Comparison of ENCODE assay signal across 1 cellular context in the genomic region with DNA sequence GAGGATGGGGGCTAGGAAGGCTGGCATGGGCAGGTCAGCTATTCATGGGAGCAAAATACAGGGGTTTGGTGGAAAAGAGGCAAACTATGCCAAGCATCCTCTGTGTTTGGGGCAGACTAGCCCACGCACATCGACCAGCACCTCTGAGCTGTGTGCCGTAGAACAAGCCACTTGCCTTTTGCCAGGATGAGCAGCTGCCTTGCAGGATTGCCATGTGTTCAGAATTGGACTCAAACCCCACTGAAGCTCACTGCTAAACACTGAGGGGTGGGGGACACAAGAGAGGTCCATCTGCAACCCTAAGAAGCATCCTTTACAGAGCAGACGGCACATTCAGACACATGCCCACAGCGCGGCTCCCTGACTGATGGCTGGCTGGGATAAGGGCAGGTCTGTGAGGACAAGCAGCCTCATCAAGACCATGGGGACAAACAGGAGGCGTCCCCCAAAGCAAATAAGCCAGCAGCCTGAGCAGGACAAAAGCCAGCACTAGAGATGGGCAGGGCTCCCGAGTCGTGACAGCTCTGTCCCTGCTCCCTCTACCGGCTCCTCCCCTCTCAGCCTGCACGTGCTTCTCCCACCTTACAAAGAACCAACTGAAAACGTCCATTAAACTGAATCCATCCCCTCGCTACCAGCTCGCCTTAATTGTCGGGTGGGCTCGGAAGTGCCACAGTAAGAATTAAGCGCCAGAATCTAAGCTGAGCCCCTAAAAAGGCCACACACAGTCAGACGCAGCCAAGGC.
TF ChIP-seq lines count a peak whose summit lies in the region.

No MANE protein-coding gene starts in this region.

TF ChIP-seq in GM23338, 12 proteins besides CTCF, POLR2A, EP300 and RAD21 (continued from another document):
- TF ChIP-seq ZNF331 (CRISPR knock-in tag; IDR thresholded peaks at IDR 0.05; ENCODE audit: low read depth) (no peak), NANOG (IDR thresholded peaks at IDR 0.05; ENCODE audit: borderline replicate concordance) (no peak), ZNF114 (CRISPR knock-in tag; IDR thresholded peaks at IDR 0.05) (no peak), STAT1 (IDR thresholded peaks at IDR 0.05; ENCODE audit: unreplicated experiment) (no peak), POLR2AphosphoS5 (IDR thresholded peaks at IDR 0.05; ENCODE audit: low read depth) (no peak), JUNB (IDR thresholded peaks at IDR 0.05; ENCODE audit: unreplicated experiment) (no peak)
- TF ChIP-seq, protein P1, sequence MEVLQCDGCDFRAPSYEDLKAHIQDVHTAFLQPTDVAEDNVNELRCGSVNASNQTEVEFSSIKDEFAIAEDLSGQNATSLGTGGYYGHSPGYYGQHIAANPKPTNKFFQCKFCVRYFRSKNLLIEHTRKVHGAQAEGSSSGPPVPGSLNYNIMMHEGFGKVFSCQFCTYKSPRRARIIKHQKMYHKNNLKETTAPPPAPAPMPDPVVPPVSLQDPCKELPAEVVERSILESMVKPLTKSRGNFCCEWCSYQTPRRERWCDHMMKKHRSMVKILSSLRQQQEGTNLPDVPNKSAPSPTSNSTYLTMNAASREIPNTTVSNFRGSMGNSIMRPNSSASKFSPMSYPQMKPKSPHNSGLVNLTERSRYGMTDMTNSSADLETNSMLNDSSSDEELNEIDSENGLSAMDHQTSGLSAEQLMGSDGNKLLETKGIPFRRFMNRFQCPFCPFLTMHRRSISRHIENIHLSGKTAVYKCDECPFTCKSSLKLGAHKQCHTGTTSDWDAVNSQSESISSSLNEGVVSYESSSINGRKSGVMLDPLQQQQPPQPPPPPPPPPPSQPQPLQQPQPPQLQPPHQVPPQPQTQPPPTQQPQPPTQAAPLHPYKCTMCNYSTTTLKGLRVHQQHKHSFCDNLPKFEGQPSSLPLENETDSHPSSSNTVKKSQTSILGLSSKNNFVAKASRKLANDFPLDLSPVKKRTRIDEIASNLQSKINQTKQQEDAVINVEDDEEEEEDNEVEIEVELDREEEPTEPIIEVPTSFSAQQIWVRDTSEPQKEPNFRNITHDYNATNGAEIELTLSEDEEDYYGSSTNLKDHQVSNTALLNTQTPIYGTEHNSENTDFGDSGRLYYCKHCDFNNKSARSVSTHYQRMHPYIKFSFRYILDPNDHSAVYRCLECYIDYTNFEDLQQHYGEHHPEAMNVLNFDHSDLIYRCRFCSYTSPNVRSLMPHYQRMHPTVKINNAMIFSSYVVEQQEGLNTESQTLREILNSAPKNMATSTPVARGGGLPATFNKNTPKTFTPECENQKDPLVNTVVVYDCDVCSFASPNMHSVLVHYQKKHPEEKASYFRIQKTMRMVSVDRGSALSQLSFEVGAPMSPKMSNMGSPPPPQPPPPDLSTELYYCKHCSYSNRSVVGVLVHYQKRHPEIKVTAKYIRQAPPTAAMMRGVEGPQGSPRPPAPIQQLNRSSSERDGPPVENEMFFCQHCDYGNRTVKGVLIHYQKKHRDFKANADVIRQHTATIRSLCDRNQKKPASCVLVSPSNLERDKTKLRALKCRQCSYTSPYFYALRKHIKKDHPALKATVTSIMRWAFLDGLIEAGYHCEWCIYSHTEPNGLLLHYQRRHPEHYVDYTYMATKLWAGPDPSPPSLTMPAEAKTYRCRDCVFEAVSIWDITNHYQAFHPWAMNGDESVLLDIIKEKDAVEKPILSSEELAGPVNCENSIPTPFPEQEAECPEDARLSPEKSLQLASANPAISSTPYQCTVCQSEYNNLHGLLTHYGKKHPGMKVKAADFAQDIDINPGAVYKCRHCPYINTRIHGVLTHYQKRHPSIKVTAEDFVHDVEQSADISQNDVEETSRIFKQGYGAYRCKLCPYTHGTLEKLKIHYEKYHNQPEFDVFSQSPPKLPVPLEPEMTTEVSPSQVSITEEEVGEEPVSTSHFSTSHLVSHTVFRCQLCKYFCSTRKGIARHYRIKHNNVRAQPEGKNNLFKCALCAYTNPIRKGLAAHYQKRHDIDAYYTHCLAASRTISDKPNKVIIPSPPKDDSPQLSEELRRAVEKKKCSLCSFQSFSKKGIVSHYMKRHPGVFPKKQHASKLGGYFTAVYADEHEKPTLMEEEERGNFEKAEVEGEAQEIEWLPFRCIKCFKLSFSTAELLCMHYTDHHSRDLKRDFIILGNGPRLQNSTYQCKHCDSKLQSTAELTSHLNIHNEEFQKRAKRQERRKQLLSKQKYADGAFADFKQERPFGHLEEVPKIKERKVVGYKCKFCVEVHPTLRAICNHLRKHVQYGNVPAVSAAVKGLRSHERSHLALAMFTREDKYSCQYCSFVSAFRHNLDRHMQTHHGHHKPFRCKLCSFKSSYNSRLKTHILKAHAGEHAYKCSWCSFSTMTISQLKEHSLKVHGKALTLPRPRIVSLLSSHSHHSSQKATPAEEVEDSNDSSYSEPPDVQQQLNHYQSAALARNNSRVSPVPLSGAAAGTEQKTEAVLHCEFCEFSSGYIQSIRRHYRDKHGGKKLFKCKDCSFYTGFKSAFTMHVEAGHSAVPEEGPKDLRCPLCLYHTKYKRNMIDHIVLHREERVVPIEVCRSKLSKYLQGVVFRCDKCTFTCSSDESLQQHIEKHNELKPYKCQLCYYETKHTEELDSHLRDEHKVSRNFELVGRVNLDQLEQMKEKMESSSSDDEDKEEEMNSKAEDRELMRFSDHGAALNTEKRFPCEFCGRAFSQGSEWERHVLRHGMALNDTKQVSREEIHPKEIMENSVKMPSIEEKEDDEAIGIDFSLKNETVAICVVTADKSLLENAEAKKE (CRISPR knock-in tag; IDR thresholded peaks at IDR 0.05) = no peak
TF ChIP-seq in GM23338: peak in this region for 0.
